In genomic region chr3:64685331-64685799, GRCh38 we compare ENCODE assay signal across 9 cellular contexts. TPM values are rescaled to one million over a fixed set of nuclear protein-coding genes. Genes with fewer than 3 reads are reported as not detected.
DNase-seq lines count a peak whose midpoint lies in the region; FAIRE-seq and TF ChIP-seq lines count a peak whose summit lies in the region.
"Had no signal": no experiment of that assay in that cellular context is flagged by ENCODE, and none has a peak within 500 bp of the region (broad histone marks: within the 10 kb centered on the region; RNA-seq: fewer than 3 reads in every experiment).

No MANE protein-coding gene starts in this region.

- DNase-seq in NCI-H748 (lab: John Stamatoyannopoulos, UW; ENCODE audit: unreplicated experiment) (peak; percentile 36), NCI-H748 treated with DMSO at 0.1 percent for 48 hours (lab: John Stamatoyannopoulos, UW) (no peak), fibroblast of mammary gland (ENCODE audit: low read depth) (peak; percentile 71), urothelium cell line (ENCODE audit: low spot score) (peak; percentile 16), inferior parietal cortex (ENCODE audit: extremely low spot score) (no peak), NCI-H2171 (lab: John Stamatoyannopoulos, UW) (no peak), OCI-LY7 (ENCODE audit: low spot score) (no peak)

- H2AFZ ChIP-seq in OCI-LY7 (ENCODE audit: low read length) = no peak overlapping the region

- H3K27me3 ChIP-seq in muscle layer of colon (ENCODE audit: control insufficient read depth in 1 of 2, insufficient read depth in 2 of 2, low read length in 2 of 2) = no peaks in the 10 kb centered on the region

- POLR2A ChIA-PET in OCI-LY7 (lab: Charles Lee) = no interaction called here

- CTCF ChIA-PET in OCI-LY7 (lab: Charles Lee; ENCODE audit: unreplicated experiment) = no interaction called here

- intact Hi-C loops in OCI-LY7 (cut with micrococcal nuclease; ENCODE audit: unreplicated experiment) = no loop called here

- H3K27ac ChIP-seq in muscle layer of colon (ENCODE audit: low read depth, low read length) (peak overlapping the region; percentile 85), OCI-LY7 (ENCODE audit: low read depth, low read length, poor library complexity, severe bottlenecking) (no peak overlapping the region)

- BruUV-seq in OCI-LY7 (replicated peaks; lab: Mats Ljungman, UMichigan) = no TSS peak

- H4K20me1 ChIP-seq in OCI-LY7 (ENCODE audit: insufficient read depth, low read length) = no peaks in the 10 kb centered on the region

- TF ChIP-seq CTCF in fibroblast of mammary gland (conservative IDR thresholded peaks at IDR 0.05; ENCODE audit: control insufficient read depth, insufficient read depth, low read depth, low read length) (no peak), OCI-LY7 (conservative IDR thresholded peaks at IDR 0.05; ENCODE audit: low read length) (no peak)

- no peaks in the 10 kb centered on the region for H3K79me2 ChIP-seq in OCI-LY7 (ENCODE audit: insufficient read depth, low read depth, low read length)

- H3K4me1 ChIP-seq in muscle layer of colon (ENCODE audit: insufficient read depth, low read length) = peaks cover 25% of the 10 kb centered on the region
- H3K4me1 ChIP-seq in OCI-LY7 (ENCODE audit: insufficient read depth, low read length, poor library complexity, severe bottlenecking) = no peaks in the 10 kb centered on the region

- FAIRE-seq in urothelium cell line (lab: Jason Lieb, UNC) = no peak

- peak overlapping the region; percentile 95 for H3K9ac ChIP-seq in muscle layer of colon (ENCODE audit: low read length)

- no peak overlapping the region for H3K4me2 ChIP-seq in OCI-LY7 (ENCODE audit: low read length)

- H3K9me3 ChIP-seq in muscle layer of colon (ENCODE audit: low read length) (no peaks in the 10 kb centered on the region), OCI-LY7 (ENCODE audit: low read length) (no peaks in the 10 kb centered on the region)

- no peaks in the 10 kb centered on the region for H3K9me2 ChIP-seq in OCI-LY7 (ENCODE audit: insufficient read depth, low read length)

- H3K36me3 ChIP-seq in muscle layer of colon (ENCODE audit: insufficient read depth, low read length) = peaks cover 9% of the 10 kb centered on the region
- no peaks in the 10 kb centered on the region for H3K36me3 ChIP-seq in OCI-LY7 (ENCODE audit: insufficient read depth, low read length)

- H3K4me3 ChIP-seq in fibroblast of mammary gland (ENCODE audit: control insufficient read depth, low read depth, low read length) (peak overlapping the region; percentile 70), muscle layer of colon (ENCODE audit: low read depth in 1 of 2, low read length in 2 of 2) (peak overlapping the region; percentile 75 to 95), OCI-LY7 (ENCODE audit: low read depth, low read length, poor library complexity, severe bottlenecking) (no peak overlapping the region)

RNA-seq across cellular contexts. Expression of gene ADAMTS9, which starts 2.4 kb away (rescaled TPM):
- total RNA-seq in OCI-LY7 (2014; rRNA removed; shearing (Covaris generic)) = not detected in 2 replicates
- total RNA-seq in OCI-LY7 (2022) = not detected in 2 replicates
- total RNA-seq: SK-MEL-5 had no signal

Comparison
In these comparisons a context has a peak if more than half of its experiments do, and no peak if none do; other contexts are left out.
1. DNase-seq: peak in NCI-H748 (single experiment), fibroblast of mammary gland (single experiment) and urothelium cell line (single experiment); none in NCI-H748 treated with DMSO at 0.1 percent for 48 hours (single experiment), inferior parietal cortex (single experiment), NCI-H2171 (single experiment) and OCI-LY7 (single experiment).